In the genomic region with DNA sequence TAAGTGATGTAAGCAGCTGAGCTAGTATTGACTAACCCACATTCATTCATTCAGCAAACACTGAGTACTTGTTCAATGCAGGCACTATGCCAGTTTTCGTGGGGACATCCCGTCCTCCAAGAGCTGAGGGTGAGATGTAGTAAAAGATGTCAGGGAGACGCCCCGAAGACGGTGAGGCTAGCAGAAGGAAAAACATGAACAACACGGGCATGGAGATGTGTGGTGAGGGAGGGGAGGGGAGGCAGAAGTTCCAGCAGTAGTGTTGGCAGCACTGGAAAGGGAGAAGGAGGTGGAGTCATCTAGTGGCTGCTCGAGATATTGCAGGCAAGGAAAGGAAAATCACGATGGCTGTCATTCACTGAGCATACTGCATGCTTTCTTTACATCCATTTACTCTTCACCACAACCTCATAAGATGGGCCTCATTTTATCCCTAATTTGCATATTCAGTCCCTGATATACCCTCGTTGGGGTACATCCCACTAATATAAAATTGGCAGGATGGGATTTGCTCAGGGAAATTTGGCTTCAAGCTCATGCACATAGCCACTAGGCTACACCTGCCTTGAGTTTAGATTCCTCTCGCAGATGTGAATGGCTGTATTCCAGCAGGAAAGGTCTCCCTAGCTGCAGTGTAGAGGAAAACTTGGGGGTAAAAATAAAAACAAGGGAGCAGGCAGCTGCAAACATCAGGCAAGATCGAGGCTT, we compare ENCODE assay signal across 8 cellular contexts. TPM values are rescaled to one million over a fixed set of nuclear protein-coding genes. Genes with fewer than 3 reads are reported as not detected.
DNase-seq lines count a peak whose midpoint lies in the region; ATAC-seq and TF ChIP-seq lines count a peak whose summit lies in the region.

No MANE protein-coding gene starts in this region.

- H3K4me1 ChIP-seq in HCT116 (ENCODE audit: control insufficient read depth in 1 of 2, insufficient read depth in 2 of 2, low read length in 2 of 2) (peaks cover 4 to 22% of the 10 kb centered on the region in 2 experiments), mesendoderm (ENCODE audit: control insufficient read depth, low read depth, low read length) (peaks cover 3% of the 10 kb centered on the region), suprapubic skin (peaks cover 18% of the 10 kb centered on the region)

- no peaks in the 10 kb centered on the region for H3K36me3 ChIP-seq in HCT116 (ENCODE audit: control insufficient read depth in 1 of 2, insufficient read depth in 2 of 2, low read length in 2 of 2)
- no peaks in the 10 kb centered on the region for H3K36me3 ChIP-seq in mesendoderm (ENCODE audit: control insufficient read depth, insufficient read depth, low read length)
- H3K36me3 ChIP-seq in suprapubic skin = no peaks in the 10 kb centered on the region

- no peaks in the 10 kb centered on the region for H3K9me2 ChIP-seq in HCT116 (ENCODE audit: insufficient read depth)

- H3K4me2 ChIP-seq in HCT116 (ENCODE audit: low read length) = peak overlapping the region; percentile 56
- H3K4me2 ChIP-seq in mesendoderm (ENCODE audit: low read length) = no peak overlapping the region

- H3K27me3 ChIP-seq in HCT116 (ENCODE audit: insufficient read depth, low read length) (no peaks in the 10 kb centered on the region), mesendoderm (ENCODE audit: insufficient read depth, low read length, poor library complexity) (no peaks in the 10 kb centered on the region), suprapubic skin (no peaks in the 10 kb centered on the region)

- no peak overlapping the region for H3K4ac ChIP-seq in mesendoderm (ENCODE audit: low read depth, low read length)

- H2BK15ac ChIP-seq in mesendoderm (replicated peaks; ENCODE audit: low read depth) = no peak overlapping the region

- H3K79me1 ChIP-seq in mesendoderm (ENCODE audit: low read length) = no peaks in the 10 kb centered on the region

- H4K20me1 ChIP-seq in HCT116 (ENCODE audit: insufficient read depth) = no peaks in the 10 kb centered on the region

- TF ChIP-seq POLR2A in HCT116 (IDR thresholded peaks at IDR 0.05; ENCODE audit: borderline replicate concordance, extremely low read depth, insufficient read depth, insufficient read length) (no peak), suprapubic skin (IDR thresholded peaks at IDR 0.05) (no peak)

- TF ChIP-seq EP300 in suprapubic skin (IDR thresholded peaks at IDR 0.05) = no peak

- no peak overlapping the region for H4K5ac ChIP-seq in mesendoderm (ENCODE audit: low read length)

- intact Hi-C loops in HCT116 (cut with micrococcal nuclease) = loop anchor here (5.0 to 10.0 kb wide), 3 partner anchors 241 to 552 kb away; no protein-coding TSS in a partner anchor

- H2AFZ ChIP-seq in HCT116 (ENCODE audit: low read depth, low read length, poor library complexity, severe bottlenecking) = no peak overlapping the region

- H3K27ac ChIP-seq in HCT116 (ENCODE audit: low read depth, low read length) (no peak overlapping the region), mesendoderm (ENCODE audit: low read depth, low read length) (no peak overlapping the region), suprapubic skin (no peak overlapping the region)

- peak; percentile 58 for DNase-seq in GDM1 (lab: John Stamatoyannopoulos, UW)
- DNase-seq in HCT116 (ENCODE audit: low read depth, low spot score) = peak; percentile 56
- peak; percentile 71 for DNase-seq in NCI-H2196 (lab: John Stamatoyannopoulos, UW; ENCODE audit: unreplicated experiment)
- peak; percentile 39 for DNase-seq in activated CD4-positive, alpha-beta T cell treated with anti-CD3 and anti-CD28 coated beads, Interleukin-2, amount 50 U/mL, for 1 hour
- peak; percentile 73 for DNase-seq in epithelial cell of esophagus (ENCODE audit: low read depth)
- peak; percentile 80 for DNase-seq in mesendoderm
- DNase-seq in suprapubic skin (ENCODE audit: low spot score in 2 of 2) = no peak

- POLR2A ChIA-PET in HCT116 (lab: Charles Lee) = no interaction called here

- no peak overlapping the region for H2BK120ac ChIP-seq in mesendoderm (ENCODE audit: low read depth, low read length)

- TF ChIP-seq RAD21 in HCT116 (IDR thresholded peaks at IDR 0.05; ENCODE audit: low read depth) = peak; percentile 70

- H3K79me2 ChIP-seq in HCT116 (ENCODE audit: insufficient read depth, low read length) (no peaks in the 10 kb centered on the region), mesendoderm (ENCODE audit: control insufficient read depth, insufficient read depth, low read length) (no peaks in the 10 kb centered on the region)

- H4K8ac ChIP-seq in mesendoderm (ENCODE audit: low read depth, low read length) = no peak overlapping the region

- ATAC-seq in HCT116 (peak; percentile 59), HG03045 (IDR thresholded peaks at IDR 0.05; ENCODE audit: unreplicated experiment) (no peak)

- H3K9me3 ChIP-seq in HCT116 (ENCODE audit: control insufficient read depth in 1 of 2, insufficient read depth in 1 of 2, low read depth in 1 of 2, low read length in 2 of 2) (no peaks in the 10 kb centered on the region), suprapubic skin (no peaks in the 10 kb centered on the region)

- H2AK5ac ChIP-seq in mesendoderm (ENCODE audit: low read length) = no peak overlapping the region

- no peak overlapping the region for H3K18ac ChIP-seq in mesendoderm (ENCODE audit: low read length)

- H3K56ac ChIP-seq in mesendoderm (ENCODE audit: low read length) = no peak overlapping the region

- TF ChIP-seq CTCF in HCT116 (IDR thresholded peaks at IDR 0.05 in 2 of 3, conservative IDR thresholded peaks at IDR 0.05 in 1 of 3; ENCODE audit: borderline replicate concordance in 1 of 3, insufficient read depth in 1 of 3, low read depth in 2 of 3, low read length in 2 of 3) (peak; percentile 71 to 97 (median 92)), epithelial cell of esophagus (IDR thresholded peaks at IDR 0.05; ENCODE audit: insufficient read depth, low read depth, low read length, missing control alignments) (peak; percentile 100), suprapubic skin (IDR thresholded peaks at IDR 0.05) (peak; percentile 78 to 92)

- H2BK5ac ChIP-seq in mesendoderm (ENCODE audit: low read length) = no peak overlapping the region

- no peak overlapping the region for H3K9ac ChIP-seq in HCT116 (ENCODE audit: low read length)
- no peak overlapping the region for H3K9ac ChIP-seq in mesendoderm (ENCODE audit: low read length)

- no TSS peak for BruUV-seq in HCT116 (replicated peaks; lab: Mats Ljungman, UMichigan)

- RAD21 ChIA-PET in HCT116 (lab: Charles Lee; ENCODE audit: low non-redundant PET in 1 of 2, low total read pairs in 2 of 2, uncharacterized antibody in 2 of 2, unreplicated experiment in 2 of 2) = no interaction called here

- CTCF ChIA-PET in HCT116 (lab: Charles Lee) = interaction anchor here (2.0 kb wide), 1 partner anchor 262 kb away, joined by 7 read pairs; the partner anchor contains the start of gene FOXD2

- no peak overlapping the region for H3K23ac ChIP-seq in mesendoderm (ENCODE audit: low read length)

- no peak overlapping the region for H3K4me3 ChIP-seq in HCT116 (replicated peaks in 1 of 2; ENCODE audit: low read depth in 1 of 2, low read length in 2 of 2)
- no peak overlapping the region for H3K4me3 ChIP-seq in epithelial cell of esophagus (ENCODE audit: low read length)
- no peak overlapping the region for H3K4me3 ChIP-seq in mesendoderm (ENCODE audit: low read length)
- H3K4me3 ChIP-seq in suprapubic skin = no peak overlapping the region

- WGBS in mesendoderm (ENCODE audit: extremely low coverage, insufficient coverage, low lambda C conversion rate) = no CpG with 5 or more reads among the region's 11 CpGs
- 10% methylated on average over 11 of the region's 11 CpGs for WGBS in suprapubic skin

TF ChIP-seq in HCT116, 20 proteins besides CTCF, POLR2A, EP300 and RAD21 (continues in another document):
- TF ChIP-seq SRF (IDR thresholded peaks at IDR 0.05; ENCODE audit: low read depth) = no peak
- no peak for TF ChIP-seq EZH2 (IDR thresholded peaks at IDR 0.05)
- TF ChIP-seq REST (IDR thresholded peaks at IDR 0.05; ENCODE audit: low read depth) = no peak
- TF ChIP-seq ZFX (IDR thresholded peaks at IDR 0.05) = no peak
- no peak for TF ChIP-seq MAX (IDR thresholded peaks at IDR 0.05)

RNA-seq across cellular contexts. Expression of gene PDZK1IP1, which starts 14.5 kb away (rescaled TPM):
- total RNA-seq in HCT116 (2021; ENCODE audit: unreplicated experiment) = not detected
- polyA plus RNA-seq in HCT116 (2012) = not detected in 2 replicates
- 0.06 TPM for polyA plus RNA-seq in mesendoderm (2013, experiment 1 of 2)
- not detected for polyA plus RNA-seq in mesendoderm (2013, experiment 2 of 2)
- total RNA-seq in suprapubic skin = 100 to 1,000 TPM in 3 of 4 donors, 10 to 100 TPM in 1; 36.8 to 201 (median 153) TPM

RNA-seq across cellular contexts. Expression of gene CYP4A22, which starts 38.1 kb away (rescaled TPM):
- total RNA-seq in HCT116 (2021; ENCODE audit: unreplicated experiment) = not detected
- not detected in 2 replicates for polyA plus RNA-seq in HCT116 (2012)
- polyA plus RNA-seq in mesendoderm (2013, experiment 1 of 2) = not detected
- polyA plus RNA-seq in mesendoderm (2013, experiment 2 of 2) = 0.03 TPM
- not detected for total RNA-seq in suprapubic skin

RNA-seq across cellular contexts. Expression of gene TAL1, which starts 56.6 kb away (rescaled TPM):
- total RNA-seq in HCT116 (2021; ENCODE audit: unreplicated experiment) (0.05 TPM), suprapubic skin (1 to 10 TPM in 2 of 4 donors, under 1 TPM in 2; 0.34 to 1.7 (median 1.2) TPM)
- polyA plus RNA-seq in HCT116 (2012) = not detected in 2 replicates
- polyA plus RNA-seq in mesendoderm (2013, experiment 1 of 2) = 0.06 TPM
- polyA plus RNA-seq in mesendoderm (2013, experiment 2 of 2) = 0.01 TPM

Comparison
In these comparisons a context has a peak if more than half of its experiments do, and no peak if none do; other contexts are left out.
1. DNase-seq: peak in GDM1 (single experiment), HCT116 (single experiment), NCI-H2196 (single experiment), activated CD4-positive, alpha-beta T cell treated with anti-CD3 and anti-CD28 coated beads, Interleukin-2, amount 50 U/mL, for 1 hour (single experiment), epithelial cell of esophagus (single experiment) and mesendoderm (single experiment); none in suprapubic skin (0 of 2).
2. RNA of gene PDZK1IP1, which starts 14.5 kb away (total RNA-seq): 36.8 to 201 TPM in suprapubic skin; not detected in HCT116 (single experiment); every median in the first group is over 10 times any median in the second.
3. Peak in every context shown above with its lines, with median percentiles within 50 percentile points of each other: CTCF ChIP-seq.